ENCODE assay signal across 18 cellular contexts in genomic region chr6:132659082-132659481, GRCh38. TPM values are rescaled to one million over a fixed set of nuclear protein-coding genes. Genes with fewer than 3 reads are reported as not detected.
DNase-seq lines count a peak whose midpoint lies in the region; TF ChIP-seq lines count a peak whose summit lies in the region.
"Had no signal": no experiment of that assay in that cellular context is flagged by ENCODE, and none has a peak within 500 bp of the region (broad histone marks: within the 10 kb centered on the region; RNA-seq: fewer than 3 reads in every experiment).

Gene TAAR1 (minus strand): TSS chr6:132659182. CDS start chr6:132646003, 13,179 bp downstream.

- H3K4me1 ChIP-seq in testis: no peaks in the 10 kb centered on the region

- TF ChIP-seq POLR2A in testis (IDR thresholded peaks at IDR 0.05): no peak

- no peak within 1 kb of the TSS for H3K4me3 ChIP-seq in testis

- peak; percentile 48 for DNase-seq in DMS153 treated with DMSO at 0.1 percent for 48 hours (lab: John Stamatoyannopoulos, UW; ENCODE audit: unreplicated experiment)
- peak; percentile 77 for DNase-seq in NCI-H1105 treated with DMSO at 0.1 percent for 48 hours (lab: John Stamatoyannopoulos, UW)
- DNase-seq in NCI-H2081 treated with DMSO at 0.1 percent for 48 hours (lab: John Stamatoyannopoulos, UW): peak; percentile 80
- DNase-seq in SHP77 (lab: John Stamatoyannopoulos, UW): peak; percentile 48 to 61
- no peak for DNase-seq in testis
- DNase-seq in cortex of kidney (lab: John Stamatoyannopoulos, UW): no peak
- no peak for DNase-seq in HuH-7 (ENCODE audit: low spot score)
- no peak for DNase-seq in NCI-H345 (lab: John Stamatoyannopoulos, UW)
- DNase-seq: C1 segment of cervical spinal cord; CD8-positive, alpha-beta memory T cell; DMS79; NCI-H187; NCI-H2227 treated with DMSO at 0.1 percent for 48 hours; NCI-H526; RPMI8226 had no signal

- intact Hi-C loops in testis (cut with DNase I; ENCODE audit: low total_unique reads): no loop called here

- no peak for TF ChIP-seq CTCF in testis (IDR thresholded peaks at IDR 0.05)

- H3K27ac ChIP-seq in testis: no peak within 1 kb of the TSS

- H3K36me3 ChIP-seq in testis (ENCODE audit: low read depth, missing control alignments): no peaks in the 10 kb centered on the region

- H3K27me3 ChIP-seq in testis: no peaks in the 10 kb centered on the region

- WGBS in testis, 2 donors: 52 to 78% methylated on average over 3 of the region's 3 CpGs

- H3K9me3 ChIP-seq in testis: no peaks in the 10 kb centered on the region

RNA-seq across cellular contexts. Expression of gene TAAR1, which starts in this region (rescaled TPM):
- not detected for total RNA-seq in testis
- not detected for polyA plus RNA-seq in testis (ENCODE audit: insufficient read depth, low read depth, low replicate concordance)
- total RNA-seq: A673; CD8-positive, alpha-beta memory T cell; H4; M059J had no signal
- polyA plus RNA-seq: CD8-positive, alpha-beta memory T cell had no signal

Comparison
In these comparisons a context has a peak if more than half of its experiments do, and no peak if none do; other contexts are left out.
1. DNase-seq: peak in DMS153 treated with DMSO at 0.1 percent for 48 hours (single experiment), NCI-H1105 treated with DMSO at 0.1 percent for 48 hours (single experiment), NCI-H2081 treated with DMSO at 0.1 percent for 48 hours (single experiment) and SHP77 (2 of 2); none in testis (single experiment), cortex of kidney (single experiment), HuH-7 (single experiment) and NCI-H345 (single experiment).